ENCODE assay signal across 30 cellular contexts in the genomic region with DNA sequence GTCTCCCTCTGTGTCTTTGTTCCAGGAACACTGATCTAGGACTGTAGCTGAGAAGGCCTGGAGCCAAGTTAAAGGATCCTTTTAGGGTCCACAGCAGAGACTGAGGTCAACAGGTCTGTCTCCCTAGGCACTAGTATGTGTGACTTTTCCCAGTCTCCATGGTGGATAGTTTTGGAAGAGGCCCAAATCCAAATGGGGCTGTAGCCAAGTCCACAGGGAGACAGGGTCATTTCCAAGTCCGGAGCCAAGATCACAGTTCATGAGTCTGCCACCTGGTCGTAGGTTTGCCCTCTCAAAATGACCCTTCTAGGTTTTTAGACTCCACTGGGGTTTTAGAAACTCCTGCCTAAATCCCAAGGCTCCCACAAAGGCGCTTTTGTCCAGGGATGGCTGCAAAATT.
"Had no signal": no experiment of that assay in that cellular context is flagged by ENCODE, and none has a peak within 500 bp of the region (broad histone marks: within the 10 kb centered on the region; RNA-seq: fewer than 3 reads in every experiment).

No MANE protein-coding gene starts in this region.

- H3K9ac ChIP-seq: KMS-11 had no signal

- DNase-seq: activated CD4-positive, alpha-beta memory T cell treated with anti-CD3 and anti-CD28 coated beads, Interleukin-2, amount 10 ng/mL, durations not matched to agents 7 days and 5 days; activated CD4-positive, alpha-beta T cell treated with anti-CD3 and anti-CD28 coated beads for 1 hour; activated CD4-positive, alpha-beta T cell treated with anti-CD3 and anti-CD28 coated beads for 48 hours; activated CD4-positive, CD25-positive, alpha-beta regulatory T cell; activated CD8-positive, alpha-beta memory T cell treated with anti-CD3 and anti-CD28 coated beads for 24 hours; activated CD8-positive, alpha-beta memory T cell treated with anti-CD3 and anti-CD28 coated beads, Interleukin-2, amount 10 ng/mL, durations not matched to agents 7 days and 5 days; activated CD8-positive, alpha-beta memory T cell treated with anti-CD3 and anti-CD28 coated beads, Interleukin-2, amount 50 U/mL, for 48 hours; activated effector memory CD4-positive, alpha-beta T cell treated with Interleukin-2 at 50 U/mL for 16 hours; activated naive CD4-positive, alpha-beta T cell treated with anti-CD3 and anti-CD28 coated beads, Interleukin-2, amount 10 ng/mL, durations not matched to agents 7 days and 5 days; activated naive CD8-positive, alpha-beta T cell treated with anti-CD3 and anti-CD28 coated beads, Interleukin-2, amount 50 U/mL, for 24 hours; activated T-cell treated with anti-CD3 and anti-CD28 coated beads, Interleukin-2, amount 50 U/mL, for 48 hours; aorta; brain microvascular endothelial cell; MM.1S; MV-4-11; NCI-H1092; NCI-H1436 treated with DMSO at 0.1 percent for 48 hours; NCI-H1694 treated with DMSO at 0.1 percent for 48 hours; NCI-H2029; NCI-H345; NCI-H524 treated with DMSO at 0.1 percent for 48 hours; PC-9; SHP77; SJCRH30; T1000; WERI-Rb-1 had no signal

- H3K27ac ChIP-seq: brain microvascular endothelial cell, KMS-11, PC-9, RWPE1, SJCRH30, SK-N-MC, WERI-Rb-1 had no signal

- H3K9me3 ChIP-seq: SJCRH30 had no signal

- H3K27me3 ChIP-seq: brain microvascular endothelial cell, SJCRH30 had no signal

- ATAC-seq: activated CD8-positive, alpha-beta memory T cell treated with anti-CD3 and anti-CD28 coated beads, Interleukin-2, amount 10 ng/mL, durations not matched to agents 7 days and 5 days; activated naive CD8-positive, alpha-beta T cell treated with anti-CD3 and anti-CD28 coated beads, Interleukin-2, amount 50 U/mL, for 24 hours had no signal

- H3K4me3 ChIP-seq: PC-9, SJCRH30, SK-N-MC had no signal

- H3K4me2 ChIP-seq: KMS-11, PC-9 had no signal

- H3K36me3 ChIP-seq: brain microvascular endothelial cell, SJCRH30, WERI-Rb-1 had no signal

- FAIRE-seq: RCC 7860 had no signal

- H2AFZ ChIP-seq: PC-9 had no signal
